Comparison of ENCODE assay signal across 29 cellular contexts in genomic region chr3:13032206-13032605, GRCh38.
"Had no signal": no experiment of that assay in that cellular context is flagged by ENCODE, and none has a peak within 500 bp of the region (broad histone marks: within the 10 kb centered on the region; RNA-seq: fewer than 3 reads in every experiment).

No MANE protein-coding gene starts in this region.

- H3K27ac ChIP-seq: adrenal gland, body of pancreas, WERI-Rb-1 had no signal

- H3K9me3 Mint-ChIP-seq: activated B cell treated with CpG ODN at 0.5 μM for 24 hours; activated CD4-positive, alpha-beta memory T cell treated with anti-CD3 and anti-CD28 coated beads, Interleukin-2, amount 10 ng/mL, durations not matched to agents 7 days and 5 days; activated CD4-positive, alpha-beta T cell treated with anti-CD3 and anti-CD28 coated beads, Interleukin-2, amount 10 ng/mL, durations not matched to agents 24 days and 14 days; activated naive CD8-positive, alpha-beta T cell treated with anti-CD3 and anti-CD28 coated beads for 36 hours; activated naive CD8-positive, alpha-beta T cell treated with anti-CD3 and anti-CD28 coated beads, Interleukin-2, amount 50 U/mL, for 24 hours; activated T-cell treated with anti-CD3 and anti-CD28 coated beads, Interleukin-2, amount 50 U/mL, for 24 hours; activated T-cell treated with anti-CD3 and anti-CD28 coated beads, Interleukin-2, amount 50 U/mL, for 72 hours; endodermal cell; T-cell; T-helper 1 cell treated with Interleukin-12 subunit alpha and Interleukin-12 subunit beta and Interleukin-4 antibody, amounts not matched to agents 30 μg/mL and 1 μg/mL, for 36 hours had no signal

- ATAC-seq: activated CD4-positive, CD25-positive, alpha-beta regulatory T cell treated with anti-CD3 and anti-CD28 coated beads, Interleukin-2, amount 50 U/mL, for 24 hours; activated naive CD8-positive, alpha-beta T cell treated with anti-CD3 and anti-CD28 coated beads, Interleukin-2, amount 50 U/mL, for 24 hours; activated T-cell treated with anti-CD3 and anti-CD28 coated beads, Interleukin-2, amount 50 U/mL, for 72 hours; body of pancreas; esophagus mucosa; T-cell had no signal

- H3K4me1 ChIP-seq: adrenal gland, body of pancreas had no signal

- H3K36me3 Mint-ChIP-seq: activated naive CD8-positive, alpha-beta T cell treated with anti-CD3 and anti-CD28 coated beads for 36 hours; T-cell had no signal

- H3K4me1 Mint-ChIP-seq: activated CD4-positive, alpha-beta memory T cell treated with anti-CD3 and anti-CD28 coated beads, Interleukin-2, amount 10 ng/mL, durations not matched to agents 7 days and 5 days; activated naive CD8-positive, alpha-beta T cell treated with anti-CD3 and anti-CD28 coated beads for 36 hours had no signal

- H3K27me3 ChIP-seq: adrenal gland, body of pancreas had no signal

- H3K4me3 ChIP-seq: adrenal gland, body of pancreas had no signal

- H3K27ac Mint-ChIP-seq: activated B cell treated with CpG ODN at 0.5 μM for 24 hours; activated CD4-positive, alpha-beta memory T cell treated with anti-CD3 and anti-CD28 coated beads, Interleukin-2, amount 10 ng/mL, durations not matched to agents 7 days and 5 days; activated CD4-positive, alpha-beta T cell treated with anti-CD3 and anti-CD28 coated beads, Interleukin-2, amount 10 ng/mL, durations not matched to agents 24 days and 14 days; activated naive CD8-positive, alpha-beta T cell treated with anti-CD3 and anti-CD28 coated beads for 36 hours; activated naive CD8-positive, alpha-beta T cell treated with anti-CD3 and anti-CD28 coated beads, Interleukin-2, amount 50 U/mL, for 24 hours; activated T-cell treated with anti-CD3 and anti-CD28 coated beads, Interleukin-2, amount 50 U/mL, for 24 hours; activated T-cell treated with anti-CD3 and anti-CD28 coated beads, Interleukin-2, amount 50 U/mL, for 72 hours; T-helper 1 cell treated with Interleukin-12 subunit alpha and Interleukin-12 subunit beta and Interleukin-4 antibody, amounts not matched to agents 30 μg/mL and 1 μg/mL, for 36 hours had no signal

- H3K36me3 ChIP-seq: adrenal gland, WERI-Rb-1 had no signal

- H3K9me3 ChIP-seq: adrenal gland, body of pancreas had no signal

- H3K4me3 Mint-ChIP-seq: activated B cell treated with CpG ODN at 0.5 μM for 24 hours; activated CD4-positive, alpha-beta memory T cell treated with anti-CD3 and anti-CD28 coated beads, Interleukin-2, amount 10 ng/mL, durations not matched to agents 7 days and 5 days; activated CD4-positive, alpha-beta T cell treated with anti-CD3 and anti-CD28 coated beads, Interleukin-2, amount 10 ng/mL, durations not matched to agents 24 days and 14 days; activated naive CD8-positive, alpha-beta T cell treated with anti-CD3 and anti-CD28 coated beads for 36 hours; activated naive CD8-positive, alpha-beta T cell treated with anti-CD3 and anti-CD28 coated beads, Interleukin-2, amount 50 U/mL, for 24 hours; activated T-cell treated with anti-CD3 and anti-CD28 coated beads, Interleukin-2, amount 50 U/mL, for 24 hours; activated T-cell treated with anti-CD3 and anti-CD28 coated beads, Interleukin-2, amount 50 U/mL, for 72 hours; endodermal cell; T-cell; T-helper 1 cell treated with Interleukin-12 subunit alpha and Interleukin-12 subunit beta and Interleukin-4 antibody, amounts not matched to agents 30 μg/mL and 1 μg/mL, for 36 hours had no signal

- DNase-seq: activated B cell treated with CpG ODN at 0.5 μM for 24 hours; activated CD4-positive, alpha-beta memory T cell treated with anti-CD3 and anti-CD28 coated beads, Interleukin-2, amount 10 ng/mL, durations not matched to agents 7 days and 5 days; activated CD4-positive, alpha-beta T cell treated with anti-CD3 and anti-CD28 coated beads, Interleukin-2, amount 10 ng/mL, durations not matched to agents 24 days and 14 days; activated CD4-positive, alpha-beta T cell treated with anti-CD3 and anti-CD28 coated beads, Interleukin-2, amount 50 U/mL, for 4 hours; activated CD8-positive, alpha-beta memory T cell treated with anti-CD3 and anti-CD28 coated beads, Interleukin-2, amount 50 U/mL, for 48 hours; activated gamma-delta T cell; activated naive CD4-positive, alpha-beta T cell; activated naive CD4-positive, alpha-beta T cell treated with anti-CD3 and anti-CD28 coated beads, Interleukin-2, amount 50 U/mL, for 16 hours; activated naive CD8-positive, alpha-beta T cell treated with anti-CD3 and anti-CD28 coated beads for 36 hours; activated naive CD8-positive, alpha-beta T cell treated with anti-CD3 and anti-CD28 coated beads, Interleukin-2, amount 50 U/mL, for 24 hours; activated T-cell treated with anti-CD3 and anti-CD28 coated beads for 4 hours; activated T-cell treated with anti-CD3 and anti-CD28 coated beads, Interleukin-2, amount 50 U/mL, for 24 hours; activated T-cell treated with anti-CD3 and anti-CD28 coated beads, Interleukin-2, amount 50 U/mL, for 72 hours; adrenal gland; amygdala; body of pancreas; caudate nucleus; cortex of kidney; dermis blood vessel endothelial cell; effector CD8-positive, alpha-beta T cell; endodermal cell; foreskin fibroblast; SW 1271; T-cell; T1000; WERI-Rb-1 had no signal

- H3K27me3 Mint-ChIP-seq: activated B cell treated with CpG ODN at 0.5 μM for 24 hours; activated naive CD8-positive, alpha-beta T cell treated with anti-CD3 and anti-CD28 coated beads for 36 hours; activated naive CD8-positive, alpha-beta T cell treated with anti-CD3 and anti-CD28 coated beads, Interleukin-2, amount 50 U/mL, for 24 hours; activated T-cell treated with anti-CD3 and anti-CD28 coated beads, Interleukin-2, amount 50 U/mL, for 24 hours; T-cell had no signal
